8 cellular contexts compared by ENCODE assay signal in genomic region chr16:73172621-73173312, GRCh38.
A peak's percentile ranks its signal among the peaks of the same experiment; 100 is the strongest.
DNase-seq lines count a peak whose midpoint lies in the region; ATAC-seq and TF ChIP-seq lines count a peak whose summit lies in the region.

No MANE protein-coding gene starts in this region.

- H3K36me3 Mint-ChIP-seq in osteocyte (ENCODE audit: unreplicated experiment) (peaks cover 2% of the 10 kb centered on the region), T-helper 17 cell (ENCODE audit: low read depth) (no peaks in the 10 kb centered on the region)

- DNase-seq in GM03348 (ENCODE audit: low spot score) (peak; percentile 84), NCI-H774 (lab: John Stamatoyannopoulos, UW) (peak; percentile 31), esophagus squamous epithelium (lab: John Stamatoyannopoulos, UW) (no peak), osteocyte (ENCODE audit: extremely low spot score, unreplicated experiment) (peak; percentile 95), GM20000 (ENCODE audit: low spot score) (no peak), T-helper 17 cell (no peak)
- no peak for DNase-seq in activated T-cell treated with anti-CD3 and anti-CD28 coated beads, Interleukin-2, amount 50 U/mL, for 1 hour

- H3K27ac Mint-ChIP-seq in osteocyte (ENCODE audit: unreplicated experiment) (peak overlapping the region; percentile 100), T-helper 17 cell (no peak overlapping the region)

- H3K36me3 ChIP-seq in esophagus squamous epithelium = no peaks in the 10 kb centered on the region

- H3K4me3 ChIP-seq in esophagus squamous epithelium = peak overlapping the region in 1 of 4 donors; percentile 26

- no peak for TF ChIP-seq POLR2A in esophagus squamous epithelium (IDR thresholded peaks at IDR 0.05)

- peak in 1 of 6 experiments; percentile 21 for TF ChIP-seq CTCF in esophagus squamous epithelium (IDR thresholded peaks at IDR 0.05)
- TF ChIP-seq CTCF in osteocyte (IDR thresholded peaks at IDR 0.05) = peak; percentile 56
- TF ChIP-seq CTCF in GM20000 (IDR thresholded peaks at IDR 0.05; ENCODE audit: extremely low read depth, missing control alignments) = no peak

- 16 to 20% methylated on average over 12 of the region's 12 CpGs for WGBS in esophagus squamous epithelium, 2 donors

- H3K4me1 ChIP-seq in esophagus squamous epithelium = peaks cover 7 to 36% (median 7%) of the 10 kb centered on the region in 3 donors

- H3K9me3 ChIP-seq in esophagus squamous epithelium = no peaks in the 10 kb centered on the region
- no peaks in the 10 kb centered on the region for H3K9me3 ChIP-seq in T-helper 17 cell (ENCODE audit: control insufficient read depth, low read length, poor library complexity, severe bottlenecking)

- peaks cover 54% of the 10 kb centered on the region for H3K4me1 Mint-ChIP-seq in osteocyte (ENCODE audit: unreplicated experiment)
- peaks cover 4% of the 10 kb centered on the region for H3K4me1 Mint-ChIP-seq in T-helper 17 cell

- peaks cover 0 to 19% (median 0%) of the 10 kb centered on the region in 4 donors for H3K27me3 ChIP-seq in esophagus squamous epithelium

- peaks cover 5% of the 10 kb centered on the region for H3K27me3 Mint-ChIP-seq in osteocyte (ENCODE audit: unreplicated experiment)
- H3K27me3 Mint-ChIP-seq in T-helper 17 cell = peaks cover 2% of the 10 kb centered on the region

- intact Hi-C loops in esophagus squamous epithelium (cut with DNase I) = no loop called here

- H3K27ac ChIP-seq in esophagus squamous epithelium = peak overlapping the region in 3 of 4 donors; percentile 53 to 65 (median 64)

- H3K4me3 Mint-ChIP-seq in osteocyte (ENCODE audit: unreplicated experiment) (peak overlapping the region; percentile 60), T-helper 17 cell (no peak overlapping the region)

- ATAC-seq in T-helper 17 cell = no peak
- ATAC-seq in HG02571 (IDR thresholded peaks at IDR 0.05; ENCODE audit: unreplicated experiment) = no peak

- H3K9me3 Mint-ChIP-seq in osteocyte (ENCODE audit: unreplicated experiment) = no peaks in the 10 kb centered on the region

Comparison
In these comparisons a context has a peak if more than half of its experiments do, and no peak if none do; other contexts are left out.
1. DNase-seq: peak in GM03348 (single experiment), NCI-H774 (single experiment) and osteocyte (single experiment); none in esophagus squamous epithelium (single experiment), GM20000 (single experiment), T-helper 17 cell (0 of 3) and activated T-cell treated with anti-CD3 and anti-CD28 coated beads, Interleukin-2, amount 50 U/mL, for 1 hour (single experiment).